Comparison of ENCODE assay signal across 8 cellular contexts in genomic region chr7:149196151-149196704, GRCh38. TPM values are rescaled to one million over a fixed set of nuclear protein-coding genes. Genes with fewer than 3 reads are reported as not detected.
A peak's percentile ranks its signal among the peaks of the same experiment; 100 is the strongest.
DNase-seq lines count a peak whose midpoint lies in the region; ATAC-seq and TF ChIP-seq lines count a peak whose summit lies in the region.

No MANE protein-coding gene starts in this region.

- ATAC-seq in GM19395 (IDR thresholded peaks at IDR 0.05; ENCODE audit: unreplicated experiment) (peak; percentile 13), right lobe of liver (peak in 2 of 4 donors; percentile 4 to 6)

- intact Hi-C loops in right lobe of liver (cut with DNase I): no loop called here
- intact Hi-C loops in posterior vena cava (cut with DNase I): no loop called here

- H3K79me2 ChIP-seq in ACC112 (ENCODE audit: control insufficient read depth, insufficient read depth, low read length, unreplicated experiment): peaks cover 53% of the 10 kb centered on the region

- H3K36me3 ChIP-seq in ACC112 (ENCODE audit: insufficient read depth, low read length) (peaks cover 21% of the 10 kb centered on the region), right lobe of liver (peaks cover 0 to 32% (median 16%) of the 10 kb centered on the region in 4 donors), suprapubic skin (peaks cover 31% of the 10 kb centered on the region)

- TF ChIP-seq EP300 in suprapubic skin (IDR thresholded peaks at IDR 0.05): no peak

- in situ Hi-C loops in astrocyte of the cerebellum (cut with HindIII; ENCODE audit: low sequenced_read_pairs): no loop called here

- TF ChIP-seq POLR2A in right lobe of liver (IDR thresholded peaks at IDR 0.05) (no peak), suprapubic skin (IDR thresholded peaks at IDR 0.05) (no peak)

- H3K9me3 ChIP-seq in right lobe of liver (no peaks in the 10 kb centered on the region), suprapubic skin (no peaks in the 10 kb centered on the region)

- peaks cover 22% of the 10 kb centered on the region for H3K4me1 ChIP-seq in ACC112 (ENCODE audit: control insufficient read depth, insufficient read depth, low read length, unreplicated experiment)
- H3K4me1 ChIP-seq in right lobe of liver: peaks cover 0 to 13% (median 4%) of the 10 kb centered on the region in 4 donors
- H3K4me1 ChIP-seq in suprapubic skin: peaks cover 28% of the 10 kb centered on the region

- no peak for TF ChIP-seq CTCF in LNCaP clone FGC (IDR thresholded peaks at IDR 0.05; ENCODE audit: control insufficient read depth, extremely low read depth, insufficient read depth)
- TF ChIP-seq CTCF in astrocyte of the cerebellum (IDR thresholded peaks at IDR 0.05; ENCODE audit: low read depth, low read length, missing control alignments): no peak
- TF ChIP-seq CTCF in right lobe of liver (IDR thresholded peaks at IDR 0.05): no peak
- TF ChIP-seq CTCF in suprapubic skin (IDR thresholded peaks at IDR 0.05): no peak

- H3K27me3 ChIP-seq in ACC112 (ENCODE audit: insufficient read depth, low read length) (no peaks in the 10 kb centered on the region), right lobe of liver (no peaks in the 10 kb centered on the region), suprapubic skin (no peaks in the 10 kb centered on the region)

- H3K4me3 ChIP-seq in ACC112 (ENCODE audit: low read depth, low read length) (peak overlapping the region; percentile 94), LNCaP clone FGC (ENCODE audit: low read depth, low read length) (peak overlapping the region; percentile 86), astrocyte of the cerebellum (ENCODE audit: low read depth, low read length) (peak overlapping the region; percentile 75), right lobe of liver (peak overlapping the region; percentile 90), suprapubic skin (peak overlapping the region; percentile 61)

- 0% methylated on average over 10 of the region's 17 CpGs for WGBS in right lobe of liver (ENCODE audit: insufficient coverage, low coverage, low lambda C conversion rate, missing lambda C conversion rate)
- 0% methylated on average over 3 of the region's 17 CpGs for WGBS in suprapubic skin

- H2AFZ ChIP-seq in ACC112 (ENCODE audit: low read length, unreplicated experiment): peak overlapping the region; percentile 44

- peak overlapping the region; percentile 33 for H3K27ac ChIP-seq in ACC112 (ENCODE audit: low read depth, low read length)
- H3K27ac ChIP-seq in right lobe of liver: peak overlapping the region; percentile 34 to 74 (median 59)
- peak overlapping the region; percentile 88 for H3K27ac ChIP-seq in suprapubic skin

- no peak for DNase-seq in LNCaP clone FGC (ENCODE audit: low read depth)
- DNase-seq in astrocyte of the cerebellum (ENCODE audit: low read depth): no peak
- no peak for DNase-seq in right lobe of liver
- DNase-seq in suprapubic skin (ENCODE audit: low spot score in 2 of 2): no peak
- no peak for DNase-seq in Kasumi-1 (lab: John Stamatoyannopoulos, UW)
- DNase-seq in posterior vena cava (ENCODE audit: low spot score): no peak

RNA-seq across cellular contexts. Expression of gene ZNF282, which starts 0.9 kb away (rescaled TPM):
- total RNA-seq in right lobe of liver: 10 to 100 TPM in 3 of 6 experiments, 1 to 10 TPM in 3; 7.1 to 13.2 (median 10.0) TPM
- 10 to 100 TPM; 20.6 to 47.5 (median 29.8) TPM for total RNA-seq in suprapubic skin
- 10 to 100 TPM; 13.9 to 19.6 TPM for total RNA-seq in posterior vena cava

RNA-seq across cellular contexts. Expression of gene ZNF212, which starts 43.2 kb away (rescaled TPM):
- total RNA-seq in right lobe of liver: 1 to 10 TPM; 2.6 to 5.9 (median 4.7) TPM
- total RNA-seq in suprapubic skin: 10 to 100 TPM in 2 of 4 donors, 1 to 10 TPM in 2; 7.1 to 17.9 (median 9.9) TPM
- 1 to 10 TPM; 5.3 to 6.1 TPM for total RNA-seq in posterior vena cava

RNA-seq across cellular contexts. Expression of gene ZNF398, which starts 49.0 kb away (rescaled TPM):
- total RNA-seq in right lobe of liver: 1 to 10 TPM; 5.3 to 7.9 (median 6.2) TPM
- total RNA-seq in suprapubic skin: 10 to 100 TPM; 25.7 to 50.4 (median 33.9) TPM
- total RNA-seq in posterior vena cava: 10 to 100 TPM; 10.3 to 12.1 TPM

Comparison
In these comparisons a context has a peak if more than half of its experiments do, and no peak if none do; other contexts are left out.
1. H3K27ac ChIP-seq: peak in every context shown above with its lines; median percentile 88 in suprapubic skin; 59 in right lobe of liver; 33 in ACC112.